18 cellular contexts compared by ENCODE assay signal in the genomic region with DNA sequence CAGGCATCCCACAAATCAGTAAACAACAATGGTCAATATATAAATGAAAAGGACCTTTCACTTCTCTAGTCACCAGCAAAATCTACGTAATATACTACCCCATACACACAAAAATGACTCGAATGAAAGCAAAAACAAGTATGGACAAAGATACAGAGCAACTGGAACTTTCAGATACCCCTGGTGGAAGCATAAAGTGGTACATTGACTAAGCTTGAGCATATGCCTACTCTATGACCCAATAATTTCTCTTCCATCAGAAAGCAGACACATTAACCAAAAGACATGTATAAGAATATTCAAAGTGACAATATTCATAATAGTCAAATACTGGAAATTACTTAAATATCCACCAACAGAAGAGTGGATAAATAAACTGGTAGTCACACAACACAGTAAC.
DNase-seq lines count a peak whose midpoint lies in the region; FAIRE-seq and TF ChIP-seq lines count a peak whose summit lies in the region.
"Had no signal": no experiment of that assay in that cellular context is flagged by ENCODE, and none has a peak within 500 bp of the region (broad histone marks: within the 10 kb centered on the region; RNA-seq: fewer than 3 reads in every experiment).

No MANE protein-coding gene starts in this region.

- H3K27me3 ChIP-seq in mammary epithelial cell (ENCODE audit: insufficient read depth, low read length) (no peaks in the 10 kb centered on the region), breast epithelium (no peaks in the 10 kb centered on the region), bronchial epithelial cell (ENCODE audit: control insufficient read depth, insufficient read depth, low read length) (no peaks in the 10 kb centered on the region), stomach (no peaks in the 10 kb centered on the region)
- H3K27me3 ChIP-seq: SJCRH30 had no signal

- in situ Hi-C loops in mammary epithelial cell (cut with MboI; ENCODE audit: low sequenced_read_pairs in 2 of 2): no loop called here

- TF ChIP-seq EP300 in stomach (IDR thresholded peaks at IDR 0.05): no peak

- H3K27ac ChIP-seq in mammary epithelial cell (ENCODE audit: insufficient read depth, low read depth, low read length) (peak overlapping the region; percentile 31), breast epithelium (peak overlapping the region in 1 of 2 donors; percentile 75), caudate nucleus (ENCODE audit: low read depth, low read length) (no peak overlapping the region), stomach (no peak overlapping the region)
- H3K27ac ChIP-seq: SJCRH30 had no signal

- peaks cover 53% of the 10 kb centered on the region for H3K79me2 ChIP-seq in mammary epithelial cell (ENCODE audit: insufficient read depth, low read length)

- 81% methylated on average over 2 of the region's 2 CpGs for WGBS in mammary epithelial cell (ENCODE audit: low coverage, missing lambda C conversion rate)
- WGBS in stomach, 5 donors: 87 to 95% (median 94%) methylated on average over 2 of the region's 2 CpGs

- FAIRE-seq in bronchial epithelial cell (lab: Jason Lieb, UNC): no peak
- FAIRE-seq: G401.6 had no signal

- no peak overlapping the region for H2AFZ ChIP-seq in mammary epithelial cell (ENCODE audit: low read depth, low read length)

- DNase-seq in mammary epithelial cell: no peak
- no peak for DNase-seq in breast epithelium (ENCODE audit: low spot score in 2 of 2)
- peak; percentile 10 for DNase-seq in bronchial epithelial cell (ENCODE audit: low read depth)
- peak; percentile 3 for DNase-seq in germinal center (ENCODE audit: low spot score)
- DNase-seq in NOMO-1 treated with DMSO at 0.1 percent for 48 hours (lab: John Stamatoyannopoulos, UW; ENCODE audit: unreplicated experiment): no peak
- DNase-seq in NCI-H526 treated with DMSO at 0.1 percent for 48 hours (lab: John Stamatoyannopoulos, UW): no peak
- DNase-seq in caudate nucleus (lab: John Stamatoyannopoulos, UW): no peak
- DNase-seq in stomach: no peak
- DNase-seq: 8988T; Caco-2; CD4-positive, alpha-beta T cell; H7; KG1; NCI-H1694 treated with DMSO at 0.1 percent for 48 hours; NCI-H510A; NCI-H774; SJCRH30 had no signal

- no peak overlapping the region for H3K9ac ChIP-seq in mammary epithelial cell (ENCODE audit: insufficient read depth, low read length)

- dilution Hi-C loops in mammary epithelial cell (cut with HindIII; ENCODE audit: low sequenced_read_pairs): no loop called here

- H3K4me1 ChIP-seq in mammary epithelial cell (ENCODE audit: insufficient read depth, low read length) (peaks cover 31% of the 10 kb centered on the region), breast epithelium (peaks cover 0 to 5% of the 10 kb centered on the region in 2 donors), stomach (peaks cover 0 to 8% (median 3%) of the 10 kb centered on the region in 4 donors)

- H4K20me1 ChIP-seq in mammary epithelial cell (ENCODE audit: insufficient read depth, low read length): no peaks in the 10 kb centered on the region

- H3K4me3 ChIP-seq in mammary epithelial cell (replicated peaks in 1 of 3; ENCODE audit: insufficient read depth in 1 of 3, low read depth in 2 of 3, low read length in 3 of 3) (no peak overlapping the region), breast epithelium (no peak overlapping the region), bronchial epithelial cell (ENCODE audit: low read depth, low read length) (no peak overlapping the region), stomach (no peak overlapping the region)
- H3K4me3 ChIP-seq: SJCRH30 had no signal

- TF ChIP-seq POLR2A in breast epithelium (IDR thresholded peaks at IDR 0.05): no peak
- no peak for TF ChIP-seq POLR2A in stomach (IDR thresholded peaks at IDR 0.05)

- CTCF ChIA-PET in mammary epithelial cell (lab: Charles Lee; ENCODE audit: low non-redundant PET): no interaction called here

- no TSS peak for BruUV-seq in mammary epithelial cell (replicated peaks; lab: Mats Ljungman, UMichigan)

- peaks cover 2% of the 10 kb centered on the region for H3K36me3 ChIP-seq in mammary epithelial cell (ENCODE audit: insufficient read depth, low read length)
- H3K36me3 ChIP-seq in breast epithelium: no peaks in the 10 kb centered on the region
- H3K36me3 ChIP-seq in bronchial epithelial cell (ENCODE audit: control insufficient read depth, insufficient read depth, low read length): no peaks in the 10 kb centered on the region
- H3K36me3 ChIP-seq in stomach: no peaks in the 10 kb centered on the region
- H3K36me3 ChIP-seq: SJCRH30 had no signal

- no peaks in the 10 kb centered on the region for H3K9me3 ChIP-seq in mammary epithelial cell (replicated peaks; ENCODE audit: insufficient read depth, low read length)
- H3K9me3 ChIP-seq in breast epithelium: no peaks in the 10 kb centered on the region
- no peaks in the 10 kb centered on the region for H3K9me3 ChIP-seq in stomach
- H3K9me3 ChIP-seq: Caco-2, SJCRH30 had no signal

- intact Hi-C loops in mammary epithelial cell (cut with micrococcal nuclease) (no loop called here), breast epithelium (cut with DNase I; ENCODE audit: low total_unique reads) (no loop called here), stomach (cut with DNase I; ENCODE audit: low total_unique reads) (loop anchor here (10.0 kb wide), 1 partner anchor 52 kb away; no protein-coding TSS in a partner anchor)

- TF ChIP-seq CTCF in mammary epithelial cell (conservative IDR thresholded peaks at IDR 0.05 in 1 of 2, IDR thresholded peaks at IDR 0.05 in 1 of 2; ENCODE audit: extremely low read depth in 1 of 2, insufficient read depth in 1 of 2, low read depth in 1 of 2, low read length in 2 of 2) (no peak), breast epithelium (IDR thresholded peaks at IDR 0.05) (no peak), bronchial epithelial cell (IDR thresholded peaks at IDR 0.05; ENCODE audit: insufficient read depth, low read length, severe bottlenecking) (no peak), stomach (IDR thresholded peaks at IDR 0.05) (no peak)

- no peak overlapping the region for H3K4me2 ChIP-seq in mammary epithelial cell (ENCODE audit: insufficient read depth, low read depth, low read length)

Comparison
In these comparisons a context has a peak if more than half of its experiments do, and no peak if none do; other contexts are left out.
1. DNase-seq: peak in bronchial epithelial cell (single experiment) and germinal center (single experiment); none in mammary epithelial cell (single experiment), breast epithelium (0 of 2), NOMO-1 treated with DMSO at 0.1 percent for 48 hours (single experiment), NCI-H526 treated with DMSO at 0.1 percent for 48 hours (single experiment), caudate nucleus (0 of 61) and stomach (single experiment).